In the genomic region with DNA sequence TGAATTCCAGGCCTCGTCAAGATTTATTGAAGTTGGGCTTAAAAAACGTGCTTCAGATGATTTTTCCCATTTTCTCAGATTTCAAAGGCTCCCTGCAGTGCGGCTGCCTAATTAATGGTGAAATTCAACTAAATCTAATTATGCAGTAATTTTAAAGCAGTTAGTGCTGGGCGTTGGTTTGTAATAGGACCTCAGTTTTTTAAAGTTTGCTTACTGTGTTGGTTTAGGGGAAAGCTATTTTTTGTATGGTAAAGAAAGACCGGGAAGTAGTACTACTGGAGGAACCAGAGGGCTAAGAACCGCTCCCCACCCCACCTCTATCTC, we compare ENCODE assay signal across 11 cellular contexts. TPM values are rescaled to one million over a fixed set of nuclear protein-coding genes. Genes with fewer than 3 reads are reported as not detected.
DNase-seq lines count a peak whose midpoint lies in the region; ATAC-seq, FAIRE-seq and TF ChIP-seq lines count a peak whose summit lies in the region.
"Had no signal": no experiment of that assay in that cellular context is flagged by ENCODE, and none has a peak within 500 bp of the region (broad histone marks: within the 10 kb centered on the region; RNA-seq: fewer than 3 reads in every experiment).

No MANE protein-coding gene starts in this region.

- TF ChIP-seq CTCF in WI38 (IDR thresholded peaks at IDR 0.05; ENCODE audit: low read depth, low read length) (no peak), gastroesophageal sphincter (IDR thresholded peaks at IDR 0.05) (no peak), prostate gland (IDR thresholded peaks at IDR 0.05) (no peak)

- H3K27ac ChIP-seq in gastroesophageal sphincter (peak overlapping the region; percentile 75 to 98 (median 94)), prostate gland (peak overlapping the region; percentile 91 to 95)

- TF ChIP-seq EP300 in gastroesophageal sphincter (IDR thresholded peaks at IDR 0.05), result no peak

- H3K4me1 ChIP-seq in gastroesophageal sphincter (peaks cover 0 to 52% (median 0%) of the 10 kb centered on the region in 3 donors), prostate gland (replicated peaks) (no peaks in the 10 kb centered on the region)

- H3K27me3 ChIP-seq in gastroesophageal sphincter (no peaks in the 10 kb centered on the region), prostate gland (replicated peaks; ENCODE audit: insufficient read depth) (no peaks in the 10 kb centered on the region)

- 0 to 8% methylated on average over 5 to 6 of the region's 6 CpGs for WGBS in gastroesophageal sphincter (ENCODE audit: low coverage in 1 of 2), 2 donors
- 61% methylated on average over 6 of the region's 6 CpGs for WGBS in prostate gland

- FAIRE-seq in RCC 7860 (lab: Jason Lieb, UNC), result no peak

- TF ChIP-seq POLR2A in gastroesophageal sphincter (IDR thresholded peaks at IDR 0.05) (no peak), prostate gland (IDR thresholded peaks at IDR 0.05) (no peak)

- intact Hi-C loops in prostate gland (cut with DNase I), result loop anchor here (5.0 kb wide), 1 partner anchor 1080 kb away; no protein-coding TSS in a partner anchor

- ATAC-seq in gastroesophageal sphincter (no peak), GM19328 (IDR thresholded peaks at IDR 0.05; ENCODE audit: unreplicated experiment) (no peak), HG03025 (IDR thresholded peaks at IDR 0.05; ENCODE audit: low FRiP score, unreplicated experiment) (no peak)

- H3K36me3 ChIP-seq in gastroesophageal sphincter (no peaks in the 10 kb centered on the region), prostate gland (no peaks in the 10 kb centered on the region)

- H3K9me3 ChIP-seq in gastroesophageal sphincter, result no peaks in the 10 kb centered on the region
- H3K9me3 ChIP-seq in prostate gland, result no peaks in the 10 kb centered on the region

- DNase-seq in DMS114 treated with DMSO at 0.1 percent for 48 hours (lab: John Stamatoyannopoulos, UW; ENCODE audit: unreplicated experiment) (peak; percentile 86), prostate gland (ENCODE audit: low spot score) (no peak), GM03348 (ENCODE audit: low spot score) (no peak), RCC 7860 (ENCODE audit: low spot score) (no peak)
- DNase-seq: activated B cell treated with CpG ODN at 0.5 μM for 24 hours; activated effector memory CD4-positive, alpha-beta T cell treated with anti-CD3 and anti-CD28 coated beads, Interleukin-2, amount 50 U/mL, for 16 hours; NCI-H2081 treated with DMSO at 0.1 percent for 48 hours had no signal

- H3K4me3 ChIP-seq in WI38 (ENCODE audit: low read depth, low read length) (peak overlapping the region; percentile 99), gastroesophageal sphincter (peak overlapping the region; percentile 70 to 87), prostate gland (peak overlapping the region; percentile 73 to 76)

RNA-seq across cellular contexts. Expression of gene NR2F2, which starts 11.6 kb away (rescaled TPM):
- total RNA-seq in gastroesophageal sphincter (100 to 1,000 TPM in 1 of 4 donors, 10 to 100 TPM in 3; 82.7 to 126 (median 91.8) TPM), prostate gland (10 to 100 TPM; 48.7 to 58.1 TPM)
- total RNA-seq: activated B cell treated with CpG ODN at 0.5 μM for 24 hours had no signal
